ENCODE assay signal across 8 cellular contexts in genomic region chr15:43105778-43106485, GRCh38. TPM values are rescaled to one million over a fixed set of nuclear protein-coding genes. Genes with fewer than 3 reads are reported as not detected.
DNase-seq lines count a peak whose midpoint lies in the region; ATAC-seq and TF ChIP-seq lines count a peak whose summit lies in the region.

Gene UBR1 (minus strand): TSS chr15:43106038. CDS start chr15:43106022, 16 bp downstream.

- peak; percentile 87 for ATAC-seq in HG03442 (IDR thresholded peaks at IDR 0.05; ENCODE audit: unreplicated experiment)

- H3K27me3 ChIP-seq in kidney epithelial cell (ENCODE audit: control insufficient read depth, insufficient read depth, low read length) = no peaks in the 10 kb centered on the region

- H3K4me3 ChIP-seq in choroid plexus epithelial cell (ENCODE audit: low read depth, low read length) = peak within 1 kb of the TSS; percentile 95
- peak within 1 kb of the TSS; percentile 84 for H3K4me3 ChIP-seq in kidney epithelial cell (ENCODE audit: low read depth, low read length)

- TF ChIP-seq CTCF in choroid plexus epithelial cell (conservative IDR thresholded peaks at IDR 0.05; ENCODE audit: low read depth, low read length) (no peak), kidney epithelial cell (IDR thresholded peaks at IDR 0.05; ENCODE audit: insufficient read depth, low read length, poor library complexity, severe bottlenecking) (no peak)

- peak; percentile 78 for TF ChIP-seq POLR2A in GM19193 (IDR thresholded peaks at IDR 0.05; ENCODE audit: extremely low read depth, insufficient read depth, insufficient read length)

- H3K36me3 ChIP-seq in kidney epithelial cell (ENCODE audit: control insufficient read depth, insufficient read depth, low read length) = peaks cover 2% of the 10 kb centered on the region

- DNase-seq in AG20443 (ENCODE audit: low spot score) (peak; percentile 94), NCI-H524 treated with DMSO at 0.1 percent for 48 hours (lab: John Stamatoyannopoulos, UW) (peak; percentile 76), choroid plexus epithelial cell (ENCODE audit: low read depth) (peak; percentile 93), kidney epithelial cell (ENCODE audit: low read depth) (peak; percentile 69)
- peak; percentile 87 to 90 for DNase-seq in activated CD4-positive, alpha-beta T cell treated with anti-CD3 and anti-CD28 coated beads for 4 hours
- DNase-seq in stimulated activated CD4-positive, alpha-beta T cell treated with anti-CD3 and anti-CD28 coated beads, Interleukin-15, amount 100 ng/mL, for 48 hours (ENCODE audit: low read depth in 2 of 2) = peak; percentile 87 to 89

RNA-seq across cellular contexts. Expression of gene UBR1, which starts in this region (rescaled TPM):
- 16.9 and 19.0 TPM in 2 replicates for total RNA-seq in kidney epithelial cell

Comparison
In these comparisons a context has a peak if more than half of its experiments do, and no peak if none do; other contexts are left out.
1. Peak in every context shown above with its lines: DNase-seq, ATAC-seq and H3K4me3 ChIP-seq.